Comparison of ENCODE assay signal across 1 cellular context in the genomic region with DNA sequence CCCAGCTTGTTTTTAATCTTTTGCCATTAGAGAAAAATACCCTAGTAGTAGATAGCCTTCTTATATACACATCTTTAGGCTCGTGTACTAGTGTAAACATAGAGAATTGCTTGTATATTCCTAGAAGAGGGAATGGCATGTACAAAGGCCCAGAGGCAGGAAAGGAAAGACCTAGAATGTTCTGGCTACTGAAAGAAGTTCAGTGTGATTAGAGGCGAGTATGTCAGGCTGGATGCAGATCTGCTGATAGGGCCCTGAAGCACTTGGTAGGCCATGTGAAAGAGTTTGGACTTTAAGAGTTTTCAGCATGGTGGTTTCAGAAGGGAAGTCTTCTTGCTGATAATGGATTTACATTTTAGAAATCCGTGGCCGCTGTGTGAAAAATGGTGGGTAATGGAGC.
TF ChIP-seq lines count a peak whose summit lies in the region.

No MANE protein-coding gene starts in this region.

TF ChIP-seq in GM12878, 131 proteins besides CTCF, POLR2A, EP300 and RAD21:
- TF ChIP-seq PBX3 (IDR thresholded peaks at IDR 0.05; ENCODE audit: insufficient replicate concordance, low read depth, low read length) (no peak), HDAC6 (IDR thresholded peaks at IDR 0.05; ENCODE audit: unreplicated experiment) (no peak), BCLAF1 (IDR thresholded peaks at IDR 0.05) (no peak), RUNX3 (IDR thresholded peaks at IDR 0.05; ENCODE audit: low read length) (no peak), SIN3A (IDR thresholded peaks at IDR 0.05; ENCODE audit: low read depth, low read length) (no peak), SUZ12 (IDR thresholded peaks at IDR 0.05; ENCODE audit: unreplicated experiment) (no peak), SRF (IDR thresholded peaks at IDR 0.05; ENCODE audit: low read depth in 2 of 2, low read length in 2 of 2) (no peak), RELB (IDR thresholded peaks at IDR 0.05; ENCODE audit: low read depth) (no peak)
TF ChIP-seq in GM12878: peak in this region for 0.
